In genomic region chr18:26771524-26771923, GRCh38 we compare ENCODE assay signal across 10 cellular contexts.
DNase-seq lines count a peak whose midpoint lies in the region; ATAC-seq and TF ChIP-seq lines count a peak whose summit lies in the region.
"Had no signal": no experiment of that assay in that cellular context is flagged by ENCODE, and none has a peak within 500 bp of the region (broad histone marks: within the 10 kb centered on the region; RNA-seq: fewer than 3 reads in every experiment).

No MANE protein-coding gene starts in this region.

- H4K20me1 ChIP-seq in KMS-11 (ENCODE audit: insufficient read depth), result no peaks in the 10 kb centered on the region

- no peak overlapping the region for H3K27ac Mint-ChIP-seq in chondrocyte (ENCODE audit: unreplicated experiment)
- H3K27ac Mint-ChIP-seq: activated CD4-positive, alpha-beta memory T cell treated with anti-CD3 and anti-CD28 coated beads for 36 hours had no signal

- in situ Hi-C loops in G401 (cut with HindIII; ENCODE audit: low sequenced_read_pairs), result no loop called here

- no peaks in the 10 kb centered on the region for H3K9me3 ChIP-seq in mucosa of descending colon

- no peaks in the 10 kb centered on the region for H3K79me2 ChIP-seq in KMS-11 (ENCODE audit: insufficient read depth, low read depth)

- H3K36me3 ChIP-seq in KMS-11 (ENCODE audit: insufficient read depth), result no peaks in the 10 kb centered on the region
- H3K36me3 ChIP-seq in mucosa of descending colon (ENCODE audit: low read depth), result no peaks in the 10 kb centered on the region

- H3K27me3 ChIP-seq in KMS-11 (ENCODE audit: insufficient read depth, low read depth), result no peaks in the 10 kb centered on the region

- H3K9me3 Mint-ChIP-seq in chondrocyte (ENCODE audit: low read depth), result peaks cover 3% of the 10 kb centered on the region

- H3K4me1 ChIP-seq in KMS-11 (ENCODE audit: low read depth, poor library complexity, severe bottlenecking), result no peaks in the 10 kb centered on the region
- no peaks in the 10 kb centered on the region for H3K4me1 ChIP-seq in mucosa of descending colon (ENCODE audit: low read depth)

- H3K4me3 Mint-ChIP-seq in chondrocyte (ENCODE audit: unreplicated experiment), result no peak overlapping the region
- H3K4me3 Mint-ChIP-seq: activated CD4-positive, alpha-beta memory T cell treated with anti-CD3 and anti-CD28 coated beads for 36 hours had no signal

- no peaks in the 10 kb centered on the region for H3K27me3 Mint-ChIP-seq in chondrocyte (ENCODE audit: low read depth)
- H3K27me3 Mint-ChIP-seq: activated CD4-positive, alpha-beta memory T cell treated with anti-CD3 and anti-CD28 coated beads for 36 hours had no signal

- H3K9ac ChIP-seq in KMS-11, result no peak overlapping the region

- no peak overlapping the region for H3K27ac ChIP-seq in KMS-11

- DNase-seq in chondrocyte (ENCODE audit: low spot score) (no peak), mucosa of descending colon (peak in 1 of 3 donors; percentile 18), G401 (ENCODE audit: low spot score) (no peak), NCI-H2081 treated with DMSO at 0.1 percent for 48 hours (lab: John Stamatoyannopoulos, UW) (no peak), NCI-H1436 (lab: John Stamatoyannopoulos, UW) (no peak), DMS153 treated with DMSO at 0.1 percent for 48 hours (lab: John Stamatoyannopoulos, UW; ENCODE audit: unreplicated experiment) (no peak)
- DNase-seq: activated CD4-positive, alpha-beta memory T cell treated with anti-CD3 and anti-CD28 coated beads for 36 hours; posterior cingulate gyrus had no signal

- H3K4me2 ChIP-seq in KMS-11, result no peak overlapping the region

- ATAC-seq in mucosa of descending colon, result peak; percentile 45

- intact Hi-C loops in mucosa of descending colon (cut with DNase I, micrococcal nuclease), result no loop called here

- no peak overlapping the region for H2AFZ ChIP-seq in KMS-11 (ENCODE audit: low read depth)

- no peaks in the 10 kb centered on the region for H3K36me3 Mint-ChIP-seq in chondrocyte (ENCODE audit: low read depth)
- H3K36me3 Mint-ChIP-seq: activated CD4-positive, alpha-beta memory T cell treated with anti-CD3 and anti-CD28 coated beads for 36 hours had no signal

- no peaks in the 10 kb centered on the region for H3K4me1 Mint-ChIP-seq in chondrocyte (ENCODE audit: low read depth)

- H3K4me3 ChIP-seq in KMS-11 (IDR thresholded peaks at IDR 0.05; ENCODE audit: insufficient read depth, low read depth, low read length) (no peak overlapping the region), mucosa of descending colon (no peak overlapping the region)

- TF ChIP-seq CTCF in GM12872 (IDR thresholded peaks at IDR 0.05; ENCODE audit: insufficient read depth, low read depth, low read length), result peak; percentile 39; the same call in 2 of the 3 replicates
- 0 out of 2 replicates have a peak, but pooled peaks have one; percentile 14 for TF ChIP-seq CTCF in KMS-11 (conservative IDR thresholded peaks at IDR 0.05; ENCODE audit: low read depth, low read length)
- peak; percentile 62 for TF ChIP-seq CTCF in chondrocyte (IDR thresholded peaks at IDR 0.05)
- TF ChIP-seq CTCF in mucosa of descending colon (IDR thresholded peaks at IDR 0.05), result no peak
